ENCODE assay signal across 23 cellular contexts in the genomic region with DNA sequence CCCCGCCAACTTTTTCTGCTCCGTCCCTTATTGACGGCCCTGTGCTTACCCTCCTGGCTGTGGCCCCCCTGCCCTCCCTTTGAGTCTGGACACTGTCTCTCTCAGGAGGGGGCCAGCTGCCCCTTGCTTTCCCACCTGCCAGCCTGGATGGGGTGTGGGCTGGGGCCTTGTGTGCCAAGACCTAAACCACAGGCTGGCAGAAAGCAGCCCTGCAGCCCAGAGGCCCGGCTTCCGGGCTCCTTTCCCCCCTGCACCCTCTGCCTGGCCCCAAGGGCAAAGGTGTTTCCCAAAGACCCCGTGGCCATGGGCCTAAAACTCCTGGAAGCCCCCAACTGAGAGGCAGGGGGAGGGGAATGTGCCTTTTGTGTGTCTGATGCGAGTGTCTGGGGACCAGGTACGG.
"Had no signal": no experiment of that assay in that cellular context is flagged by ENCODE, and none has a peak within 500 bp of the region (broad histone marks: within the 10 kb centered on the region; RNA-seq: fewer than 3 reads in every experiment).

No MANE protein-coding gene starts in this region.

- DNase-seq: effector CD8-positive, alpha-beta T cell; foreskin fibroblast; immature natural killer cell; kidney; left cardiac atrium; left ventricle myocardium inferior; lower lobe of right lung; posterior cingulate gyrus; stimulated activated CD4-positive, alpha-beta T cell treated with anti-CD3 and anti-CD28 coated beads, Interleukin-2, amount 100 ng/mL, for 48 hours; stimulated activated naive CD8-positive, alpha-beta T cell treated with anti-CD3 and anti-CD28 coated beads, Interleukin-15, Interleukin-2, amounts not matched to agents 100 U/mL and 50 U/mL, for 24 hours; testis; upper lobe of right lung had no signal

- H3K27me3 ChIP-seq: esophagus muscularis mucosa, gastroesophageal sphincter, neutrophil, right atrium auricular region, testis, tibial nerve, upper lobe of right lung, vagina had no signal

- H3K4me3 ChIP-seq: coronary artery, esophagus muscularis mucosa, gastroesophageal sphincter, left ventricle myocardium inferior, lower lobe of right lung, right atrium auricular region, smooth muscle cell, testis, tibial nerve, upper lobe of right lung, vagina had no signal

- H3K27me3 Mint-ChIP-seq: memory B cell; natural killer cell treated with Interleukin-12 subunit alpha and Interleukin-12 subunit beta and Interleukin-15 and Interleukin-18, amount 100 ng/mL, for 72 hours had no signal

- H3K36me3 Mint-ChIP-seq: immature natural killer cell; natural killer cell treated with Interleukin-12 subunit alpha and Interleukin-12 subunit beta and Interleukin-15 and Interleukin-18, amount 100 ng/mL, for 72 hours had no signal

- H3K36me3 ChIP-seq: left ventricle myocardium inferior, lower lobe of right lung, neutrophil, right atrium auricular region, upper lobe of right lung, vagina had no signal

- H3K27ac ChIP-seq: coronary artery, esophagus muscularis mucosa, gastroesophageal sphincter, left ventricle myocardium inferior, lower lobe of right lung, neutrophil, right atrium auricular region, testis, upper lobe of right lung, vagina had no signal

- H3K9me3 Mint-ChIP-seq: immature natural killer cell; memory B cell; mesothelial cell of epicardium; natural killer cell treated with Interleukin-12 subunit alpha and Interleukin-12 subunit beta and Interleukin-15 and Interleukin-18, amount 100 ng/mL, for 72 hours had no signal

- H3K27ac Mint-ChIP-seq: immature natural killer cell; memory B cell; mesothelial cell of epicardium; natural killer cell treated with Interleukin-12 subunit alpha and Interleukin-12 subunit beta and Interleukin-15 and Interleukin-18, amount 100 ng/mL, for 72 hours had no signal

- H3K9me3 ChIP-seq: esophagus muscularis mucosa, gastroesophageal sphincter, left ventricle myocardium inferior, lower lobe of right lung, neutrophil, right atrium auricular region, testis, tibial nerve, upper lobe of right lung, vagina had no signal

- H3K4me3 Mint-ChIP-seq: immature natural killer cell; memory B cell; mesothelial cell of epicardium; natural killer cell treated with Interleukin-12 subunit alpha and Interleukin-12 subunit beta and Interleukin-15 and Interleukin-18, amount 100 ng/mL, for 72 hours had no signal

- ATAC-seq: gastroesophageal sphincter; left cardiac atrium; lower lobe of right lung; natural killer cell treated with Interleukin-12 subunit alpha and Interleukin-12 subunit beta and Interleukin-15 and Interleukin-18, amount 100 ng/mL, for 72 hours; stimulated activated naive CD8-positive, alpha-beta T cell treated with anti-CD3 and anti-CD28 coated beads, Interleukin-15, Interleukin-2, amounts not matched to agents 100 U/mL and 50 U/mL, for 24 hours; upper lobe of right lung had no signal

- H3K4me1 ChIP-seq: upper lobe of right lung had no signal
